ENCODE assay signal across 9 cellular contexts in genomic region chr20:45290677-45291355, GRCh38. TPM values are rescaled to one million over a fixed set of nuclear protein-coding genes. Genes with fewer than 3 reads are reported as not detected.
DNase-seq lines count a peak whose midpoint lies in the region; ATAC-seq and TF ChIP-seq lines count a peak whose summit lies in the region.
"Had no signal": no experiment of that assay in that cellular context is flagged by ENCODE, and none has a peak within 500 bp of the region (broad histone marks: within the 10 kb centered on the region; RNA-seq: fewer than 3 reads in every experiment).

No MANE protein-coding gene starts in this region.

- H3K4me1 Mint-ChIP-seq in activated T-cell treated with anti-CD3 and anti-CD28 coated beads, Interleukin-2, amount 50 U/mL, for 24 hours (ENCODE audit: low read depth): peaks cover 13% of the 10 kb centered on the region
- H3K4me1 Mint-ChIP-seq in nephron: peaks cover 5% of the 10 kb centered on the region
- peaks cover 24% of the 10 kb centered on the region for H3K4me1 Mint-ChIP-seq in stimulated activated naive CD8-positive, alpha-beta T cell treated with anti-CD3 and anti-CD28 coated beads, Interleukin-15, amount 100 ng/mL, for 72 hours

- peak overlapping the region; percentile 72 for H2AFZ ChIP-seq in PC-3 (ENCODE audit: low read length)

- no TSS peak for BruUV-seq in PC-3 (replicated peaks; lab: Mats Ljungman, UMichigan)

- no peak overlapping the region for H3K4me3 Mint-ChIP-seq in activated T-cell treated with anti-CD3 and anti-CD28 coated beads, Interleukin-2, amount 50 U/mL, for 24 hours
- H3K4me3 Mint-ChIP-seq in nephron: peak overlapping the region in 2 of 3 experiments; percentile 15 to 24
- H3K4me3 Mint-ChIP-seq in stimulated activated naive CD8-positive, alpha-beta T cell treated with anti-CD3 and anti-CD28 coated beads, Interleukin-15, amount 100 ng/mL, for 72 hours: no peak overlapping the region

- ATAC-seq in PC-3 (peak; percentile 60), GM18498 (IDR thresholded peaks at IDR 0.05; ENCODE audit: unreplicated experiment) (no peak)
- ATAC-seq in stimulated activated naive CD8-positive, alpha-beta T cell treated with anti-CD3 and anti-CD28 coated beads, Interleukin-15, amount 100 ng/mL, for 72 hours: peak; percentile 55

- peaks cover 6% of the 10 kb centered on the region for H3K4me1 ChIP-seq in PC-3 (ENCODE audit: insufficient read depth, low read length)

- H3K36me3 Mint-ChIP-seq in activated T-cell treated with anti-CD3 and anti-CD28 coated beads, Interleukin-2, amount 50 U/mL, for 24 hours (ENCODE audit: low read depth): no peaks in the 10 kb centered on the region
- no peaks in the 10 kb centered on the region for H3K36me3 Mint-ChIP-seq in nephron (ENCODE audit: low read depth)

- H3K4me2 ChIP-seq in PC-3 (ENCODE audit: low read length): peak overlapping the region; percentile 33

- H3K9me3 ChIP-seq in PC-3 (ENCODE audit: low read length): no peaks in the 10 kb centered on the region

- no peaks in the 10 kb centered on the region for H3K36me3 ChIP-seq in PC-3 (ENCODE audit: low read depth, low read length)

- no peaks in the 10 kb centered on the region for H3K9me2 ChIP-seq in PC-3 (replicated peaks; ENCODE audit: low read length)

- H3K4me3 ChIP-seq in Jurkat, Clone E6-1 (ENCODE audit: low read length): no peak overlapping the region
- H3K4me3 ChIP-seq in PC-3 (ENCODE audit: low read length): no peak overlapping the region
- H3K4me3 ChIP-seq: SK-N-MC had no signal

- H4K20me1 ChIP-seq in PC-3 (ENCODE audit: low read length): no peaks in the 10 kb centered on the region

- H3K27ac ChIP-seq in PC-3 (ENCODE audit: low read length): no peak overlapping the region
- H3K27ac ChIP-seq: SK-N-MC had no signal

- peaks cover 60% of the 10 kb centered on the region for H3K27me3 Mint-ChIP-seq in activated T-cell treated with anti-CD3 and anti-CD28 coated beads, Interleukin-2, amount 50 U/mL, for 24 hours
- peaks cover 42% of the 10 kb centered on the region for H3K27me3 Mint-ChIP-seq in nephron (ENCODE audit: low read depth)
- H3K27me3 Mint-ChIP-seq in stimulated activated naive CD8-positive, alpha-beta T cell treated with anti-CD3 and anti-CD28 coated beads, Interleukin-15, amount 100 ng/mL, for 72 hours: peaks cover 63% of the 10 kb centered on the region

- POLR2A ChIA-PET in PC-3 (lab: Charles Lee; ENCODE audit: unreplicated experiment): interaction anchor here (0.6 kb wide), 1 partner anchor 37 kb away, joined by 7 read pairs; the partner anchor contains the start of gene SLPI

- H3F3A ChIP-seq in PC-3 (ENCODE audit: low read length, unreplicated experiment): no peaks in the 10 kb centered on the region

- intact Hi-C loops in PC-3 (cut with micrococcal nuclease): loop anchor here (1.0 to 5.0 kb wide), 7 partner anchors 36 to 379 kb away; partner anchors contain the start of genes PABPC1L and SLPI

- H3K27ac Mint-ChIP-seq in activated T-cell treated with anti-CD3 and anti-CD28 coated beads, Interleukin-2, amount 50 U/mL, for 24 hours: no peak overlapping the region
- H3K27ac Mint-ChIP-seq in nephron: no peak overlapping the region
- H3K27ac Mint-ChIP-seq in stimulated activated naive CD8-positive, alpha-beta T cell treated with anti-CD3 and anti-CD28 coated beads, Interleukin-15, amount 100 ng/mL, for 72 hours: no peak overlapping the region

- H3K9ac ChIP-seq in PC-3 (ENCODE audit: low read length): no peak overlapping the region

- H3K9me3 Mint-ChIP-seq in activated T-cell treated with anti-CD3 and anti-CD28 coated beads, Interleukin-2, amount 50 U/mL, for 24 hours: no peaks in the 10 kb centered on the region
- peaks cover 6% of the 10 kb centered on the region for H3K9me3 Mint-ChIP-seq in nephron
- no peaks in the 10 kb centered on the region for H3K9me3 Mint-ChIP-seq in stimulated activated naive CD8-positive, alpha-beta T cell treated with anti-CD3 and anti-CD28 coated beads, Interleukin-15, amount 100 ng/mL, for 72 hours

- peak; percentile 86 for DNase-seq in D341Med (ENCODE audit: low spot score)
- DNase-seq in Jurkat, Clone E6-1 (ENCODE audit: low read depth, low spot score): peak; percentile 42
- DNase-seq in PC-3: peak; percentile 93
- peak; percentile 74 for DNase-seq in activated T-cell treated with anti-CD3 and anti-CD28 coated beads, Interleukin-2, amount 50 U/mL, for 24 hours
- peak; percentile 62 for DNase-seq in fibroblast of gingiva (ENCODE audit: low read depth)
- DNase-seq in stimulated activated naive CD8-positive, alpha-beta T cell treated with anti-CD3 and anti-CD28 coated beads, Interleukin-15, amount 100 ng/mL, for 72 hours: peak; percentile 71 to 78

- peak; percentile 95 for TF ChIP-seq CTCF in PC-3 (conservative IDR thresholded peaks at IDR 0.05; ENCODE audit: low read depth, low read length)
- TF ChIP-seq CTCF in nephron (IDR thresholded peaks at IDR 0.05; ENCODE audit: unreplicated experiment in 3 of 3): peak; percentile 80 to 86 (median 85)

- CTCF ChIA-PET in PC-3 (lab: Charles Lee): interaction anchor here (0.6 to 1.9 kb wide), 9 partner anchors 17 to 280 kb away, joined by 3 to 14 read pairs (median 5); no protein-coding TSS in a partner anchor

- H3K27me3 ChIP-seq in PC-3 (ENCODE audit: low read length): no peaks in the 10 kb centered on the region

- no peaks in the 10 kb centered on the region for H3K79me2 ChIP-seq in PC-3 (ENCODE audit: low read length)

RNA-seq across cellular contexts. Expression of gene RBPJL, which starts 15.8 kb away (rescaled TPM):
- not detected for polyA plus RNA-seq in Jurkat, Clone E6-1 (2012; ENCODE audit: insufficient read depth, insufficient read length)
- not detected in 2 replicates for total RNA-seq in PC-3 (2014; rRNA removed)

RNA-seq across cellular contexts. Expression of gene MATN4, which starts 17.3 kb away (rescaled TPM):
- polyA plus RNA-seq in Jurkat, Clone E6-1 (2012; ENCODE audit: insufficient read depth, insufficient read length): not detected
- 0.33 TPM in 1 of 2 replicates, not detected in the other for total RNA-seq in PC-3 (2014; rRNA removed)

RNA-seq across cellular contexts. Expression of gene SLPI, which starts 36.5 kb away (rescaled TPM):
- polyA plus RNA-seq in Jurkat, Clone E6-1 (2012; ENCODE audit: insufficient read depth, insufficient read length): not detected
- 186 and 207 TPM in 2 replicates for total RNA-seq in PC-3 (2014; rRNA removed)

RNA-seq across cellular contexts. Expression of gene SDC4, which starts 57.4 kb away (rescaled TPM):
- polyA plus RNA-seq in Jurkat, Clone E6-1 (2012; ENCODE audit: insufficient read depth, insufficient read length): 3.6 TPM
- 134 and 167 TPM in 2 replicates for total RNA-seq in PC-3 (2014; rRNA removed)

Comparison
In these comparisons a context has a peak if more than half of its experiments do, and no peak if none do; other contexts are left out.
1. DNase-seq: peak in every context shown above with its lines; median percentile 93 in PC-3; 86 in D341Med; 74 in stimulated activated naive CD8-positive, alpha-beta T cell treated with anti-CD3 and anti-CD28 coated beads, Interleukin-15, amount 100 ng/mL, for 72 hours; 74 in activated T-cell treated with anti-CD3 and anti-CD28 coated beads, Interleukin-2, amount 50 U/mL, for 24 hours; 62 in fibroblast of gingiva; 42 in Jurkat, Clone E6-1.
2. H3K4me3 Mint-ChIP-seq: peak in nephron (2 of 3); none in activated T-cell treated with anti-CD3 and anti-CD28 coated beads, Interleukin-2, amount 50 U/mL, for 24 hours (single experiment) and stimulated activated naive CD8-positive, alpha-beta T cell treated with anti-CD3 and anti-CD28 coated beads, Interleukin-15, amount 100 ng/mL, for 72 hours (0 of 2).